In the genomic region with DNA sequence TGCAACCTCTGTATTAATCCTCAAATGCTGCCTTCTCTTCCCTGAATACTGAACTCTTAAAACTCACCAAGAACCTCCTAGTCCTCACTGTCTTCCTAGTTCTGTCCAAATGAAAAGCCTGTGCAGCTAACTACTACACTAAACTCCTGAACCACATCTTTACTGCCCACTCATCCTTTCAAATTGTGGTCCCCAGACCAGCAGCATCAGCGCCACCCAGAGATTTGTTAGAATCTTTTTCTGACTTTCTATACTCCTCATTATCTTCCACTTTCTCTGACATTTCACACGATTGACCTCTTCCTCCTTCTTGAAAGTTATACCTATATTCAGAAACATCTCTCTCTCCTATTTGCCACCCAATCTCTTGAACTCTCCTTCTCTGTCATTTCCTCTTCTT, we compare ENCODE assay signal across 21 cellular contexts.
A peak's percentile ranks its signal among the peaks of the same experiment; 100 is the strongest.
DNase-seq lines count a peak whose midpoint lies in the region; ATAC-seq and TF ChIP-seq lines count a peak whose summit lies in the region.
"Had no signal": no experiment of that assay in that cellular context is flagged by ENCODE, and none has a peak within 500 bp of the region (broad histone marks: within the 10 kb centered on the region; RNA-seq: fewer than 3 reads in every experiment).

No MANE protein-coding gene starts in this region.

- TF ChIP-seq CTCF in GM12874 (IDR thresholded peaks at IDR 0.05; ENCODE audit: insufficient read depth, low read depth, low read length) (peak; percentile 6; the same call in 1 of the 2 replicates), H9 (conservative IDR thresholded peaks at IDR 0.05) (0 out of 3 replicates have a peak, but pooled peaks have one; percentile 11), OCI-LY3 (IDR thresholded peaks at IDR 0.05; ENCODE audit: low read depth, low read length) (peak; percentile 72)

- H3K4me2 ChIP-seq in H9 (ENCODE audit: insufficient read depth, insufficient read length, low read length) (no peak overlapping the region), OCI-LY3 (ENCODE audit: low read length) (no peak overlapping the region)
- H3K4me2 ChIP-seq: A549, GM23338, KMS-11 had no signal

- H3K9ac ChIP-seq in H9 (ENCODE audit: extremely low read depth, insufficient read length, low read length) (no peak overlapping the region), OCI-LY3 (ENCODE audit: low read length) (no peak overlapping the region)
- H3K9ac ChIP-seq: KMS-11 had no signal

- H2BK15ac ChIP-seq in H9 (ENCODE audit: low read depth, low read length) = no peak overlapping the region

- 0 out of 5 replicates have a peak, but pooled peaks cover 0 to 2% of the 10 kb centered on the region in 2 experiments for H3K9me3 Mint-ChIP-seq in H9
- H3K9me3 Mint-ChIP-seq in stimulated activated memory B cell treated with anti-CD40 and anti-IgM and Interleukin-4, amounts not matched to agents 10 μg/mL and 1 μg/mL and 100 μg/mL, for 72 hours = no peaks in the 10 kb centered on the region
- H3K9me3 Mint-ChIP-seq: GM23338 had no signal

- H2AFZ ChIP-seq in H9 (ENCODE audit: low read length) (no peak overlapping the region), OCI-LY3 (ENCODE audit: low read depth, low read length) (peak overlapping the region; percentile 21; the same call in 1 of the 2 replicates)
- H2AFZ ChIP-seq: GM23338 had no signal

- no peaks in the 10 kb centered on the region for H3K27me3 Mint-ChIP-seq in H9 (ENCODE audit: low read depth)
- H3K27me3 Mint-ChIP-seq in stimulated activated memory B cell treated with anti-CD40 and anti-IgM and Interleukin-4, amounts not matched to agents 10 μg/mL and 1 μg/mL and 100 μg/mL, for 72 hours = no peaks in the 10 kb centered on the region
- H3K27me3 Mint-ChIP-seq: CD4-positive, alpha-beta T cell had no signal

- no CpG with 5 or more reads among the region's 2 CpGs for WGBS in H9 (ENCODE audit: extremely low coverage, insufficient read length, low lambda C conversion rate)

- H3K18ac ChIP-seq in H9 (ENCODE audit: insufficient read length, low read depth, low read length) = no peak overlapping the region

- no peaks in the 10 kb centered on the region for H4K20me1 ChIP-seq in H9 (ENCODE audit: control insufficient read depth, insufficient read depth, insufficient read length)
- no peaks in the 10 kb centered on the region for H4K20me1 ChIP-seq in OCI-LY3 (ENCODE audit: insufficient read depth, low read length)

- H3T11ph ChIP-seq in H9 (ENCODE audit: low read length) = no peak overlapping the region

- no peaks in the 10 kb centered on the region for H3K79me2 ChIP-seq in H9 (ENCODE audit: insufficient read depth, low read length)
- H3K79me2 ChIP-seq in OCI-LY3 (ENCODE audit: low read length) = no peaks in the 10 kb centered on the region

- H3K27ac Mint-ChIP-seq in H9 = peak overlapping the region in 1 of 3 experiments; percentile 4; a peak in 1 of 7 replicates
- peak overlapping the region; percentile 9 for H3K27ac Mint-ChIP-seq in stimulated activated memory B cell treated with anti-CD40 and anti-IgM and Interleukin-4, amounts not matched to agents 10 μg/mL and 1 μg/mL and 100 μg/mL, for 72 hours
- H3K27ac Mint-ChIP-seq: CD4-positive, alpha-beta T cell; GM23338 had no signal

- H2BK12ac ChIP-seq in H9 (ENCODE audit: insufficient read length, low read depth, low read length) = no peak overlapping the region

- no peaks in the 10 kb centered on the region for H3K27me3 ChIP-seq in H9 (ENCODE audit: insufficient read depth, low read length)
- H3K27me3 ChIP-seq in OCI-LY3 (ENCODE audit: low read depth, low read length) = no peaks in the 10 kb centered on the region

- no peak overlapping the region for H3K4me3 Mint-ChIP-seq in H9
- H3K4me3 Mint-ChIP-seq in stimulated activated memory B cell treated with anti-CD40 and anti-IgM and Interleukin-4, amounts not matched to agents 10 μg/mL and 1 μg/mL and 100 μg/mL, for 72 hours = no peak overlapping the region
- H3K4me3 Mint-ChIP-seq: CD4-positive, alpha-beta T cell; GM23338 had no signal

- no peak overlapping the region for H4K8ac ChIP-seq in H9 (replicated peaks; ENCODE audit: insufficient read length, low read depth, low read length)

- no peak for DNase-seq in H9
- DNase-seq in putamen (ENCODE audit: low spot score) = no peak
- no peak for DNase-seq in NCI-H2196 (lab: John Stamatoyannopoulos, UW; ENCODE audit: unreplicated experiment)
- DNase-seq: Caco-2; CD4-positive, alpha-beta T cell; EL; MV-4-11; NCI-H1417; NCI-H187; NCI-H2107; NCI-H2227 treated with DMSO at 0.1 percent for 48 hours; NCI-H510A treated with DMSO at 0.1 percent for 48 hours; NCI-H82 had no signal

- no peak overlapping the region for H2BK5ac ChIP-seq in H9 (ENCODE audit: insufficient read length, low read length)

- no peak overlapping the region for H3K23ac ChIP-seq in H9 (ENCODE audit: insufficient read length, low read depth, low read length)

- no peak overlapping the region for H2BK20ac ChIP-seq in H9 (ENCODE audit: low read depth, low read length, poor library complexity, severe bottlenecking)

- no peak overlapping the region for H3K4ac ChIP-seq in H9 (ENCODE audit: low read depth, low read length)

- H3K36me3 ChIP-seq in OCI-LY3 (replicated peaks; ENCODE audit: low read depth, low read length) = no peaks in the 10 kb centered on the region

- H3K56ac ChIP-seq in H9 (ENCODE audit: insufficient read length, low read depth, low read length) = no peak overlapping the region

- H3K4me3 ChIP-seq in OCI-LY3 (ENCODE audit: low read length) = no peak overlapping the region
- H3K4me3 ChIP-seq: A549, GM23338 had no signal

- no peak overlapping the region for H2BK120ac ChIP-seq in H9 (ENCODE audit: low read depth, low read length, poor library complexity, severe bottlenecking)

- H3K9me3 ChIP-seq in H9 (ENCODE audit: control insufficient read depth, low read depth, low read length) (no peaks in the 10 kb centered on the region), OCI-LY3 (ENCODE audit: insufficient read depth, low read length) (no peaks in the 10 kb centered on the region)
- H3K9me3 ChIP-seq: A549, Caco-2 had no signal

- no peak overlapping the region for H2AK5ac ChIP-seq in H9 (ENCODE audit: insufficient read length, low read length)

- H4K91ac ChIP-seq in H9 (ENCODE audit: insufficient read length, low read depth, low read length) = no peak overlapping the region

- ATAC-seq in stimulated activated memory B cell treated with anti-CD40 and anti-IgM and Interleukin-4, amounts not matched to agents 10 μg/mL and 1 μg/mL and 100 μg/mL, for 72 hours = peak; percentile 56
- no peak for ATAC-seq in GM19324 (IDR thresholded peaks at IDR 0.05; ENCODE audit: low FRiP score, unreplicated experiment)
- ATAC-seq: A549, GM23338 had no signal

- H3K4me1 ChIP-seq in H9 (ENCODE audit: insufficient read depth, low read length) = peaks cover 6% of the 10 kb centered on the region; the same call in 1 of the 2 replicates
- H3K4me1 ChIP-seq in OCI-LY3 (ENCODE audit: low read length) = peaks cover 22% of the 10 kb centered on the region

- no peak overlapping the region for H4K5ac ChIP-seq in H9 (ENCODE audit: insufficient read length, low read depth, low read length)

- H3K36me3 Mint-ChIP-seq in H9 (ENCODE audit: insufficient read depth in 1 of 3, low read depth in 3 of 3) = peaks cover 0 to 1% (median 0%) of the 10 kb centered on the region in 3 experiments; a peak in 1 of 7 replicates
- peaks cover 3% of the 10 kb centered on the region for H3K36me3 Mint-ChIP-seq in stimulated activated memory B cell treated with anti-CD40 and anti-IgM and Interleukin-4, amounts not matched to agents 10 μg/mL and 1 μg/mL and 100 μg/mL, for 72 hours

- peaks cover 32 to 36% of the 10 kb centered on the region in 2 experiments for H3K4me1 Mint-ChIP-seq in H9
- H3K4me1 Mint-ChIP-seq in stimulated activated memory B cell treated with anti-CD40 and anti-IgM and Interleukin-4, amounts not matched to agents 10 μg/mL and 1 μg/mL and 100 μg/mL, for 72 hours = peaks cover 27% of the 10 kb centered on the region

- H3K27ac ChIP-seq in H9 (ENCODE audit: insufficient read length, low read depth, low read length) (no peak overlapping the region), OCI-LY3 (ENCODE audit: low read length) (no peak overlapping the region)
- H3K27ac ChIP-seq: A549, HL-60, KMS-11 had no signal

- H3K79me1 ChIP-seq in H9 (ENCODE audit: insufficient read depth, low read depth, low read length, poor library complexity, severe bottlenecking) = no peaks in the 10 kb centered on the region

- no peak overlapping the region for H3K14ac ChIP-seq in H9 (ENCODE audit: insufficient read depth, low read length)

- no peaks in the 10 kb centered on the region for H3K23me2 ChIP-seq in H9 (ENCODE audit: insufficient read length, low read depth, low read length, poor library complexity, severe bottlenecking)

Comparison
In these comparisons a context has a peak if more than half of its experiments do, and no peak if none do; other contexts are left out.
1. CTCF ChIP-seq: peak in every context shown above with its lines; median percentile 72 in OCI-LY3; 11 in H9; 6 in GM12874.